ENCODE assay signal across 8 cellular contexts in genomic region chrX:153925739-153926593, GRCh38. TPM values are rescaled to one million over a fixed set of nuclear protein-coding genes. Genes with fewer than 3 reads are reported as not detected.
DNase-seq lines count a peak whose midpoint lies in the region; ATAC-seq and TF ChIP-seq lines count a peak whose summit lies in the region.

TSS of gene ARHGAP4 (minus strand) at chrX:153926264. CDS start at chrX:153926202, 62 bp downstream.

- no peak for DNase-seq in Right ventricle myocardium superior
- no peak for DNase-seq in Right ventricle myocardium inferior (ENCODE audit: missing footprints)
- DNase-seq in UCSD-AML1 (lab: John Stamatoyannopoulos, UW; ENCODE audit: unreplicated experiment) = peak; percentile 78
- DNase-seq in effector CD4-positive, alpha-beta T cell = peak; percentile 26
- peak; percentile 66 for DNase-seq in naive B cell
- no peak for DNase-seq in type B pancreatic cell (ENCODE audit: extremely low spot score, unreplicated experiment)
- no peak for DNase-seq in retina

- intact Hi-C loops in Right ventricle myocardium superior (cut with DNase I) = no loop called here
- intact Hi-C loops in Right ventricle myocardium inferior (cut with DNase I) = no loop called here

- H3K4me3 Mint-ChIP-seq in naive B cell = peak within 1 kb of the TSS; percentile 87 to 97 (median 95)
- H3K4me3 Mint-ChIP-seq in type B pancreatic cell = peak within 1 kb of the TSS; percentile 86

- H3K36me3 Mint-ChIP-seq in naive B cell (peaks cover 0 to under 1% of the 10 kb centered on the region in 2 donors), type B pancreatic cell (no peaks in the 10 kb centered on the region)

- H3K4me1 Mint-ChIP-seq in naive B cell (peaks cover 45 to 68% (median 49%) of the 10 kb centered on the region in 3 donors), type B pancreatic cell (ENCODE audit: unreplicated experiment) (peaks cover 7% of the 10 kb centered on the region)

- H3K9me3 Mint-ChIP-seq in naive B cell (no peaks in the 10 kb centered on the region), type B pancreatic cell (no peaks in the 10 kb centered on the region)

- H3K27ac Mint-ChIP-seq in naive B cell = peak within 1 kb of the TSS; percentile 99 to 100 (median 100)
- H3K27ac Mint-ChIP-seq in type B pancreatic cell = peak within 1 kb of the TSS; percentile 91

- no peaks in the 10 kb centered on the region for H3K27me3 Mint-ChIP-seq in naive B cell
- H3K27me3 Mint-ChIP-seq in type B pancreatic cell = no peaks in the 10 kb centered on the region

- ATAC-seq in Right ventricle myocardium superior (ENCODE audit: poor library complexity) (no peak), Right ventricle myocardium inferior (no peak), naive B cell (ENCODE audit: low read depth in 2 of 2) (peak; percentile 0 to 3), GM18502 (IDR thresholded peaks at IDR 0.05; ENCODE audit: poor library complexity, unreplicated experiment) (no peak)

- TF ChIP-seq CTCF in type B pancreatic cell (conservative IDR thresholded peaks at IDR 0.05) = no peak

RNA-seq across cellular contexts. Expression of gene ARHGAP4, which starts in this region (rescaled TPM):
- total RNA-seq in Right ventricle myocardium superior = 10.3 TPM
- total RNA-seq in Right ventricle myocardium inferior = 9.7 TPM
- 100 to 1,000 TPM in 2 of 6 donors, 10 to 100 TPM in 4; 71.5 to 147 (median 83.5) TPM for polyA plus RNA-seq in naive B cell (ENCODE audit: low read depth in 6 of 6)
- 7.7 and 8.8 TPM in 2 replicates for total RNA-seq in type B pancreatic cell (ENCODE audit: low replicate concordance)

Comparison
In these comparisons a context has a peak if more than half of its experiments do, and no peak if none do; other contexts are left out.
1. ATAC-seq: peak in naive B cell (2 of 2); none in Right ventricle myocardium superior (single experiment), Right ventricle myocardium inferior (single experiment) and GM18502 (single experiment).
2. DNase-seq: peak in UCSD-AML1 (single experiment), effector CD4-positive, alpha-beta T cell (single experiment) and naive B cell (single experiment); none in Right ventricle myocardium superior (single experiment), Right ventricle myocardium inferior (single experiment), type B pancreatic cell (single experiment) and retina (single experiment).